Comparison of ENCODE assay signal across 1 cellular context in the genomic region with DNA sequence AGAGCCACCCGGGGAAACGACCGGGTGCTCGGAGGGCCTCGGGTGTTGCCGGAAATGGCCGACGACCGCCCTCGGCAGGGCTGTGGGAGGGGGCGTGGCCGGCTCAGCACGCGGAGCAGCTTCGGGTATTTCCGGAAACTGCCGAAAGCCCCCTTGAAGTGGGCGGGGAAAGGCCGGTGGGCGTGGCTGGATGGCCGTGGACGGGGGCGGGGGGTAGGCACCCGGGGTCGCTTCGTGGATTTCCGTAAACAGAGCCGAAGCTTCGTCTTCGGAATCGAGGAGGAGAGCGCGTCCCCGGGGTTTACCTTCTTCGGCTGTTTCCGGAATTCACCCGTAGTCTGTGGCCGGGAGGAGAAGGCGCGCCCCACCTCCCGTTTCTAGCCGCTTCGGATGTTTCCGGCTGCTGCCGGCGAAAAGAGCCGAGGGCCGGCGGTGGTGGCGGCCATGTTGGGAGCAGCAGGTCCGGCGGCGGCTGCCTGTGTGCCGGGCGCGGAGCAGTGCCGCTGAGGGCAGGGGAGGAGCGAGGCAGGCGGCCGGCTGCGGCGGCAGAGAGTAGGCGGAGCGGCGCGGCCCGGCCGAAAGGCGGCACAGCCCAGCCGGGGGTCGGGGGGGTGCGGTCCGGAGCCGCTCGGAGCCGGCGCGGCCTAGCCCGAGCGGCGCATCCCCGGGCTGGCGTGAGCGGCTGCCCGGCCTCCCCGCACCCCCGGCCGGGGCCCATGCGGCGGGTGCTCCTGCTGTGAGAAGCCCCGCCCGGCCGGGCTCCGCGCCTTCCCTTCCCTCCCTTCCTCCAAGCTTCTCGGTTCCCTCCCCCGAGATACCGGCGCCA.
TF ChIP-seq lines count a peak whose summit lies in the region.

A gene (plus strand): TSS at position 429 of the 826 bp plus-strand sequence. CDS start 397 bp downstream, at position 826.

TF ChIP-seq in WTC11, 78 proteins besides CTCF, POLR2A, EP300 and RAD21 (continued from another document):
- TF ChIP-seq, protein P1, sequence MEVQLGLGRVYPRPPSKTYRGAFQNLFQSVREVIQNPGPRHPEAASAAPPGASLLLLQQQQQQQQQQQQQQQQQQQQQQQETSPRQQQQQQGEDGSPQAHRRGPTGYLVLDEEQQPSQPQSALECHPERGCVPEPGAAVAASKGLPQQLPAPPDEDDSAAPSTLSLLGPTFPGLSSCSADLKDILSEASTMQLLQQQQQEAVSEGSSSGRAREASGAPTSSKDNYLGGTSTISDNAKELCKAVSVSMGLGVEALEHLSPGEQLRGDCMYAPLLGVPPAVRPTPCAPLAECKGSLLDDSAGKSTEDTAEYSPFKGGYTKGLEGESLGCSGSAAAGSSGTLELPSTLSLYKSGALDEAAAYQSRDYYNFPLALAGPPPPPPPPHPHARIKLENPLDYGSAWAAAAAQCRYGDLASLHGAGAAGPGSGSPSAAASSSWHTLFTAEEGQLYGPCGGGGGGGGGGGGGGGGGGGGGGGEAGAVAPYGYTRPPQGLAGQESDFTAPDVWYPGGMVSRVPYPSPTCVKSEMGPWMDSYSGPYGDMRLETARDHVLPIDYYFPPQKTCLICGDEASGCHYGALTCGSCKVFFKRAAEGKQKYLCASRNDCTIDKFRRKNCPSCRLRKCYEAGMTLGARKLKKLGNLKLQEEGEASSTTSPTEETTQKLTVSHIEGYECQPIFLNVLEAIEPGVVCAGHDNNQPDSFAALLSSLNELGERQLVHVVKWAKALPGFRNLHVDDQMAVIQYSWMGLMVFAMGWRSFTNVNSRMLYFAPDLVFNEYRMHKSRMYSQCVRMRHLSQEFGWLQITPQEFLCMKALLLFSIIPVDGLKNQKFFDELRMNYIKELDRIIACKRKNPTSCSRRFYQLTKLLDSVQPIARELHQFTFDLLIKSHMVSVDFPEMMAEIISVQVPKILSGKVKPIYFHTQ (CRISPR knock-in tag; IDR thresholded peaks at IDR 0.05): no peak
- TF ChIP-seq TEAD4 (CRISPR knock-in tag; IDR thresholded peaks at IDR 0.05) (no peak), ZNF263 (CRISPR knock-in tag; IDR thresholded peaks at IDR 0.05; ENCODE audit: low read depth) (no peak), TEAD1 (CRISPR knock-in tag; IDR thresholded peaks at IDR 0.05) (no peak), EMX1 (CRISPR knock-in tag; IDR thresholded peaks at IDR 0.05) (no peak)
- TF ChIP-seq, protein P2, sequence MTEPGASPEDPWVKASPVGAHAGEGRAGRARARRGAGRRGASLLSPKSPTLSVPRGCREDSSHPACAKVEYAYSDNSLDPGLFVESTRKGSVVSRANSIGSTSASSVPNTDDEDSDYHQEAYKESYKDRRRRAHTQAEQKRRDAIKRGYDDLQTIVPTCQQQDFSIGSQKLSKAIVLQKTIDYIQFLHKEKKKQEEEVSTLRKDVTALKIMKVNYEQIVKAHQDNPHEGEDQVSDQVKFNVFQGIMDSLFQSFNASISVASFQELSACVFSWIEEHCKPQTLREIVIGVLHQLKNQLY (CRISPR knock-in tag; IDR thresholded peaks at IDR 0.05): no peak
